Comparison of ENCODE assay signal across 9 cellular contexts in genomic region chr21:34126269-34126668, GRCh38. TPM values are rescaled to one million over a fixed set of nuclear protein-coding genes. Genes with fewer than 3 reads are reported as not detected.
DNase-seq lines count a peak whose midpoint lies in the region; ATAC-seq, FAIRE-seq and TF ChIP-seq lines count a peak whose summit lies in the region.
"Had no signal": no experiment of that assay in that cellular context is flagged by ENCODE, and none has a peak within 500 bp of the region (broad histone marks: within the 10 kb centered on the region; RNA-seq: fewer than 3 reads in every experiment).

No MANE protein-coding gene starts in this region.

- H3K18ac ChIP-seq in H9 (ENCODE audit: insufficient read length, low read depth, low read length) = no peak overlapping the region

- no peak for TF ChIP-seq RAD21 in HepG2 (CRISPR knock-in tag; IDR thresholded peaks at IDR 0.05)

- H2BK20ac ChIP-seq in H9 (ENCODE audit: low read depth, low read length, poor library complexity, severe bottlenecking) = no peak overlapping the region

- ATAC-seq in naive thymus-derived CD8-positive, alpha-beta T cell = peak; percentile 38 to 45
- ATAC-seq in HepG2 = no peak
- ATAC-seq: Right ventricle myocardium inferior had no signal

- no peak overlapping the region for H2BK12ac ChIP-seq in H9 (ENCODE audit: insufficient read length, low read depth, low read length)

- H3T11ph ChIP-seq in H9 (ENCODE audit: low read length) = no peak overlapping the region

- TF ChIP-seq POLR2A in HepG2 (IDR thresholded peaks at IDR 0.05; ENCODE audit: insufficient read depth in 1 of 2, low read depth in 2 of 2, low read length in 2 of 2) = no peak

- DNase-seq in COLO668 (lab: John Stamatoyannopoulos, UW; ENCODE audit: unreplicated experiment) (peak; percentile 23), LHCN-M2 (ENCODE audit: low read depth) (peak; percentile 62), SKM-1 (lab: John Stamatoyannopoulos, UW; ENCODE audit: unreplicated experiment) (no peak), HepG2 (ENCODE audit: low spot score) (no peak), H9 (no peak)
- peak in 8 of 10 donors; percentile 14 to 73 (median 46) for DNase-seq in naive thymus-derived CD8-positive, alpha-beta T cell
- DNase-seq: MV-4-11 had no signal

- no peaks in the 10 kb centered on the region for H3K9me3 Mint-ChIP-seq in naive thymus-derived CD8-positive, alpha-beta T cell
- no peaks in the 10 kb centered on the region; a peak in 1 of 5 replicates for H3K9me3 Mint-ChIP-seq in H9

- H3K79me1 ChIP-seq in H9 (ENCODE audit: insufficient read depth, low read depth, low read length, poor library complexity, severe bottlenecking) = peaks cover 8% of the 10 kb centered on the region

- no peak overlapping the region for H2BK120ac ChIP-seq in H9 (ENCODE audit: low read depth, low read length, poor library complexity, severe bottlenecking)

- POLR2A ChIA-PET in naive thymus-derived CD8-positive, alpha-beta T cell (lab: Charles Lee) = interaction anchor here (1.7 kb wide), 1 partner anchor 9 kb away, joined by 4 read pairs; no protein-coding TSS in a partner anchor
- POLR2A ChIA-PET in HepG2 (lab: Yijun Ruan, JAX) = no interaction called here

- intact Hi-C loops in HepG2 (cut with micrococcal nuclease; ENCODE audit: unreplicated experiment) = no loop called here

- in situ Hi-C loops in HepG2 (cut with HindIII; ENCODE audit: extremely low pct_ligation_motif_present, low pct_unique_long_range_greater_than_20kb) = no loop called here

- H3K9ac ChIP-seq in HepG2 (ENCODE audit: insufficient read depth, low read depth, low read length) (no peak overlapping the region), H9 (ENCODE audit: extremely low read depth, insufficient read length, low read length) (no peak overlapping the region)

- FAIRE-seq in HepG2 (lab: Jason Lieb, UNC) = no peak

- H2AK5ac ChIP-seq in H9 (ENCODE audit: insufficient read length, low read length) = no peak overlapping the region

- H3K36me3 ChIP-seq in HepG2 (replicated peaks in 1 of 2; ENCODE audit: control insufficient read depth in 1 of 2, insufficient read depth in 2 of 2, low read length in 2 of 2) = peaks cover 3 to 11% of the 10 kb centered on the region in 2 experiments; a peak in 4 of 5 replicates

- no peak overlapping the region for H3K56ac ChIP-seq in H9 (ENCODE audit: insufficient read length, low read depth, low read length)

- no peak overlapping the region for H3K14ac ChIP-seq in H9 (ENCODE audit: insufficient read depth, low read length)

- H3K23me2 ChIP-seq in H9 (ENCODE audit: insufficient read length, low read depth, low read length, poor library complexity, severe bottlenecking) = no peaks in the 10 kb centered on the region

- H4K20me1 ChIP-seq in HepG2 (ENCODE audit: insufficient read depth, low read length) (no peaks in the 10 kb centered on the region), H9 (ENCODE audit: control insufficient read depth, insufficient read depth, insufficient read length) (no peaks in the 10 kb centered on the region)

- peak overlapping the region; percentile 39 to 96 (median 87) for H3K27ac Mint-ChIP-seq in naive thymus-derived CD8-positive, alpha-beta T cell
- 0 out of 7 replicates have a peak overlapping the region, but pooled peaks of 1 of the 3 experiments have one; percentile 51 for H3K27ac Mint-ChIP-seq in H9

- BruUV-seq in HepG2 (replicated peaks; lab: Mats Ljungman, UMichigan) = no TSS peak

- H3K27me3 ChIP-seq in HepG2 (ENCODE audit: control insufficient read depth in 1 of 2, insufficient read depth in 2 of 2, low read length in 2 of 2) = no peaks in the 10 kb centered on the region
- H3K27me3 ChIP-seq in H9 (ENCODE audit: insufficient read depth, low read length) = no peaks in the 10 kb centered on the region

- H3K4me3 Mint-ChIP-seq in naive thymus-derived CD8-positive, alpha-beta T cell = peak overlapping the region in 2 of 10 donors; percentile 9 to 28
- no peak overlapping the region for H3K4me3 Mint-ChIP-seq in H9

- H3K4me2 ChIP-seq in HepG2 (ENCODE audit: low read depth, low read length) (no peak overlapping the region), H9 (ENCODE audit: insufficient read depth, insufficient read length, low read length) (no peak overlapping the region)

- H2BK15ac ChIP-seq in H9 (ENCODE audit: low read depth, low read length) = no peak overlapping the region

- H3K27ac ChIP-seq in cingulate gyrus (ENCODE audit: low read depth, low read length) = peak overlapping the region; percentile 63
- H3K27ac ChIP-seq in HepG2 (ENCODE audit: extremely low read length, insufficient read depth, low read length) = no peak overlapping the region
- H3K27ac ChIP-seq in H9 (ENCODE audit: insufficient read length, low read depth, low read length) = no peak overlapping the region

- H2AFZ ChIP-seq in HepG2 (ENCODE audit: low read length) = no peak overlapping the region
- no peak overlapping the region for H2AFZ ChIP-seq in H9 (ENCODE audit: low read length)

- no peak overlapping the region for H4K91ac ChIP-seq in H9 (ENCODE audit: insufficient read length, low read depth, low read length)

- CTCF ChIA-PET in HepG2 (lab: Yijun Ruan, JAX; ENCODE audit: low intra/inter-chr PET ratio, low total read pairs) = no interaction called here

- H3K27me3 Mint-ChIP-seq in naive thymus-derived CD8-positive, alpha-beta T cell = no peaks in the 10 kb centered on the region
- H3K27me3 Mint-ChIP-seq in H9 (ENCODE audit: low read depth) = no peaks in the 10 kb centered on the region

- H3K4ac ChIP-seq in H9 (ENCODE audit: low read depth, low read length) = no peak overlapping the region

- peaks cover 62 to 93% (median 87%) of the 10 kb centered on the region in 4 donors for H3K4me1 Mint-ChIP-seq in naive thymus-derived CD8-positive, alpha-beta T cell
- peaks cover 43 to 46% of the 10 kb centered on the region in 2 experiments for H3K4me1 Mint-ChIP-seq in H9

- H2BK5ac ChIP-seq in H9 (ENCODE audit: insufficient read length, low read length) = no peak overlapping the region

- no peak overlapping the region for H3K23ac ChIP-seq in H9 (ENCODE audit: insufficient read length, low read depth, low read length)

- WGBS in HepG2 (ENCODE audit: low lambda C conversion rate) = 94% methylated on average over 8 of the region's 10 CpGs
- no CpG with 5 or more reads among the region's 10 CpGs for WGBS in H9 (ENCODE audit: extremely low coverage, insufficient read length, low lambda C conversion rate)

- H3K9me3 ChIP-seq in HepG2 (ENCODE audit: low read length) (no peaks in the 10 kb centered on the region), H9 (ENCODE audit: control insufficient read depth, low read depth, low read length) (no peaks in the 10 kb centered on the region)

- H4K8ac ChIP-seq in H9 (replicated peaks; ENCODE audit: insufficient read length, low read depth, low read length) = no peak overlapping the region

- no peak for TF ChIP-seq EP300 in HepG2 (IDR thresholded peaks at IDR 0.05; ENCODE audit: low read depth in 2 of 2, low read length in 2 of 2)
- no peak for TF ChIP-seq EP300 in HepG2 (CRISPR knock-in tag; IDR thresholded peaks at IDR 0.05; ENCODE audit: borderline replicate concordance)

- TF ChIP-seq CTCF in HepG2 (CRISPR knock-in tag; IDR thresholded peaks at IDR 0.05) (no peak), H9 (conservative IDR thresholded peaks at IDR 0.05) (no peak)

- H3K79me2 ChIP-seq in HepG2 (ENCODE audit: insufficient read depth, low read length) (no peaks in the 10 kb centered on the region), H9 (ENCODE audit: insufficient read depth, low read length) (peaks cover 6% of the 10 kb centered on the region; the same call in 1 of the 2 replicates)

- H3K36me3 Mint-ChIP-seq in naive thymus-derived CD8-positive, alpha-beta T cell = peaks cover 0 to 44% (median 2%) of the 10 kb centered on the region in 3 donors
- H3K36me3 Mint-ChIP-seq in H9 (ENCODE audit: insufficient read depth in 1 of 3, low read depth in 3 of 3) = peaks cover 20 to 35% (median 33%) of the 10 kb centered on the region in 3 experiments; a peak in 6 of 7 replicates

- no peak overlapping the region for H3K4me3 ChIP-seq in HepG2 (replicated peaks in 1 of 3; ENCODE audit: insufficient read depth in 1 of 3, low read depth in 2 of 3, low read length in 3 of 3)

- peaks cover 30% of the 10 kb centered on the region for H3K4me1 ChIP-seq in HepG2 (ENCODE audit: insufficient read depth, low read length)
- H3K4me1 ChIP-seq in H9 (ENCODE audit: insufficient read depth, low read length) = peaks cover 15% of the 10 kb centered on the region

- no peak overlapping the region for H4K5ac ChIP-seq in H9 (ENCODE audit: insufficient read length, low read depth, low read length)

RNA-seq across cellular contexts. Expression of gene MRPS6, which starts 52.9 kb away (rescaled TPM):
- total RNA-seq in LHCN-M2 (2014; rRNA removed) (30.7 and 42.3 TPM in 2 replicates), HepG2 (2016; rRNA removed; fragmentation: Illumina TruSeq; extraction: Trizol) (26.9 and 35.5 TPM in 2 replicates), H9 (2021) (77.5 and 83.2 TPM in 2 replicates)
- 122 TPM for polyA plus RNA-seq in LHCN-M2 (2012)
- 100 to 1,000 TPM; 107 to 112 TPM for total RNA-seq in naive thymus-derived CD8-positive, alpha-beta T cell
- 100 to 1,000 TPM; 170 to 193 (median 181) TPM for polyA plus RNA-seq in naive thymus-derived CD8-positive, alpha-beta T cell
- 17.1 and 18.4 TPM in 2 replicates for total RNA-seq in HepG2 (2016; cell fraction: cytosol; rRNA removed; fragmentation: Illumina TruSeq; extraction: Trizol; ENCODE audit: low read depth)
- total RNA-seq in HepG2 (2016; cell fraction: insoluble cytoplasmic fraction; rRNA removed; fragmentation: Illumina TruSeq; extraction: Trizol) = 28.4 and 41.4 TPM in 2 replicates
- total RNA-seq in HepG2 (2016; cell fraction: membrane; rRNA removed; fragmentation: Illumina TruSeq; extraction: Trizol) = 25.8 and 27.0 TPM in 2 replicates
- total RNA-seq in HepG2 (2016; cell fraction: nucleus; rRNA removed; fragmentation: Illumina TruSeq; extraction: Trizol) = 20.3 and 20.6 TPM in 2 replicates
- 9.8 and 14.2 TPM in 2 replicates for polyA plus RNA-seq in HepG2 (2011; rRNA removed)
- 11.1 and 11.6 TPM in 2 replicates for polyA plus RNA-seq in HepG2 (2011; cell fraction: cytosol; rRNA removed)
- polyA plus RNA-seq in HepG2 (2011; cell fraction: nucleus; rRNA removed) = 18.4 and 19.2 TPM in 2 replicates
- 25.9 and 47.2 TPM in 2 replicates for polyA plus RNA-seq in HepG2 (2012)
- polyA plus RNA-seq in HepG2 (2016; cell fraction: cytosol; fragmentation: Illumina TruSeq; extraction: Trizol; ENCODE audit: low read depth) = 21.7 and 25.8 TPM in 2 replicates
- 69.3 and 71.8 TPM in 2 replicates for polyA plus RNA-seq in HepG2 (2016; cell fraction: insoluble cytoplasmic fraction; fragmentation: Illumina TruSeq; extraction: Trizol; ENCODE audit: low read depth)
- 29.0 and 33.1 TPM in 2 replicates for polyA plus RNA-seq in HepG2 (2016; cell fraction: membrane; fragmentation: Illumina TruSeq; extraction: Trizol; ENCODE audit: low read depth)
- polyA plus RNA-seq in HepG2 (2016; cell fraction: nucleus; fragmentation: Illumina TruSeq; extraction: Trizol; ENCODE audit: insufficient read depth, low read depth) = 39.3 and 52.2 TPM in 2 replicates
- polyA minus RNA-seq in HepG2 (2011; rRNA and poly(A)+ RNA removed; ENCODE audit: low replicate concordance) = 9.1 and 10.5 TPM in 2 replicates
- 3.3 and 3.4 TPM in 2 replicates for polyA minus RNA-seq in HepG2 (2011; cell fraction: cytosol; rRNA and poly(A)+ RNA removed)
- polyA minus RNA-seq in HepG2 (2011; cell fraction: nucleus; rRNA and poly(A)+ RNA removed) = 21.8 and 24.6 TPM in 2 replicates

RNA-seq across cellular contexts. Expression of gene SLC5A3, which starts 52.9 kb away (rescaled TPM):
- 20.0 and 22.6 TPM in 2 replicates for total RNA-seq in LHCN-M2 (2014; rRNA removed)
- 4.1 TPM for polyA plus RNA-seq in LHCN-M2 (2012)
- total RNA-seq in naive thymus-derived CD8-positive, alpha-beta T cell = 10 to 100 TPM; 31.9 to 32.7 TPM
- polyA plus RNA-seq in naive thymus-derived CD8-positive, alpha-beta T cell = 1 to 10 TPM; 1.7 to 2.1 (median 1.9) TPM
- 10.1 and 11.2 TPM in 2 replicates for total RNA-seq in HepG2 (2016; rRNA removed; fragmentation: Illumina TruSeq; extraction: Trizol)
- 1.0 and 1.1 TPM in 2 replicates for total RNA-seq in HepG2 (2016; cell fraction: cytosol; rRNA removed; fragmentation: Illumina TruSeq; extraction: Trizol; ENCODE audit: low read depth)
- total RNA-seq in HepG2 (2016; cell fraction: insoluble cytoplasmic fraction; rRNA removed; fragmentation: Illumina TruSeq; extraction: Trizol) = 9.3 and 10.6 TPM in 2 replicates
- 2.4 and 3.4 TPM in 2 replicates for total RNA-seq in HepG2 (2016; cell fraction: membrane; rRNA removed; fragmentation: Illumina TruSeq; extraction: Trizol)
- 32.4 and 34.8 TPM in 2 replicates for total RNA-seq in HepG2 (2016; cell fraction: nucleus; rRNA removed; fragmentation: Illumina TruSeq; extraction: Trizol)
- 4.6 and 5.6 TPM in 2 replicates for polyA plus RNA-seq in HepG2 (2011; rRNA removed)
- polyA plus RNA-seq in HepG2 (2011; cell fraction: cytosol; rRNA removed) = 1.7 and 2.8 TPM in 2 replicates
- polyA plus RNA-seq in HepG2 (2011; cell fraction: nucleus; rRNA removed) = 7.9 and 9.1 TPM in 2 replicates
- polyA plus RNA-seq in HepG2 (2012) = 5.9 and 25.5 TPM in 2 replicates
- polyA plus RNA-seq in HepG2 (2016; cell fraction: cytosol; fragmentation: Illumina TruSeq; extraction: Trizol; ENCODE audit: low read depth) = 0.19 and 0.23 TPM in 2 replicates
- polyA plus RNA-seq in HepG2 (2016; cell fraction: insoluble cytoplasmic fraction; fragmentation: Illumina TruSeq; extraction: Trizol; ENCODE audit: low read depth) = 2.8 and 3.4 TPM in 2 replicates
- polyA plus RNA-seq in HepG2 (2016; cell fraction: membrane; fragmentation: Illumina TruSeq; extraction: Trizol; ENCODE audit: low read depth) = 0.32 and 0.36 TPM in 2 replicates
- polyA plus RNA-seq in HepG2 (2016; cell fraction: nucleus; fragmentation: Illumina TruSeq; extraction: Trizol; ENCODE audit: insufficient read depth, low read depth) = 12.9 and 13.1 TPM in 2 replicates
- 12.4 and 18.2 TPM in 2 replicates for polyA minus RNA-seq in HepG2 (2011; rRNA and poly(A)+ RNA removed; ENCODE audit: low replicate concordance)
- polyA minus RNA-seq in HepG2 (2011; cell fraction: cytosol; rRNA and poly(A)+ RNA removed) = 14.2 and 15.2 TPM in 2 replicates
- polyA minus RNA-seq in HepG2 (2011; cell fraction: nucleus; rRNA and poly(A)+ RNA removed) = 64.2 and 72.4 TPM in 2 replicates
- 11.4 and 12.3 TPM in 2 replicates for total RNA-seq in H9 (2021)

Comparison
In these comparisons a context has a peak if more than half of its experiments do, and no peak if none do; other contexts are left out.
1. DNase-seq: peak in COLO668 (single experiment), LHCN-M2 (single experiment) and naive thymus-derived CD8-positive, alpha-beta T cell (8 of 10); none in SKM-1 (single experiment), HepG2 (single experiment) and H9 (single experiment).